1 cellular context compared by ENCODE assay signal in the genomic region with DNA sequence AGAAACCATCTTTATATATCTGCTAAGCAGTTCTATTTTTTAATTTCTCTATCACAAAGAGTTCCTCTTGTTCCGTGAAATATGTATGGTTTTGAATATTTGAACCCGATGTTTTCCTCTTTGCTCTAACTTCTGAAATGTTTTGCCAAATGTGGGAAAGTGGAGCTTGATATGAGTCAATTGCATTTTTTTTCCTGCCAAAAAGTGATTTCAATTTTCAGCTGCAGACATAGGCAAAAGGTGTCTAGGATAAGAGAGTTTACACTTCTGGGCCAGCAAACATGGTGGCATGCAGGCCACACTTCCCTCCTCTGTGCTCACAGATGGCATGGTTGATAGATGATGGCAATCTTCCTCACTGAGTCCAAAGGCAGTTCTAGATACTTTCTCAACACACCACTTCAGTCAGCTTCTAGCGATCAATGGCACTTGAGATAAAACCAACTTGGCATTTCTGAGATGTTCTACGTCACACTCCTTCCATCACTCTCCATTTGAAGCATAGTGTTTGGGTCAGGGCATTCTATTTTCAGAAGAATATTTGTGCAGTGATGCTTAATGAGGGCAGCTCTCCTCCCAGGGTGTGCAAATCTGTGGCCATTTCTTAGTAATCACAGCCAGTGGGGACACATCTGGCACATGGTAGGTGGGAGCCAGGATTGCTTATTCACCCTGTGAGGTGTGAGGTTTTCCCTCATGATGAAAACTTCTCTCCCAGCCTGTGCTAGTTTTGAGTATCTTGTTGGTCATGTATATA.
TF ChIP-seq lines count a peak whose summit lies in the region.

No MANE protein-coding gene starts in this region.

TF ChIP-seq in K562, 482 proteins besides CTCF, POLR2A, EP300 and RAD21:
- no peak for TF ChIP-seq ZNF282 (CRISPR knock-in tag; IDR thresholded peaks at IDR 0.05)
- TF ChIP-seq, protein P1, sequence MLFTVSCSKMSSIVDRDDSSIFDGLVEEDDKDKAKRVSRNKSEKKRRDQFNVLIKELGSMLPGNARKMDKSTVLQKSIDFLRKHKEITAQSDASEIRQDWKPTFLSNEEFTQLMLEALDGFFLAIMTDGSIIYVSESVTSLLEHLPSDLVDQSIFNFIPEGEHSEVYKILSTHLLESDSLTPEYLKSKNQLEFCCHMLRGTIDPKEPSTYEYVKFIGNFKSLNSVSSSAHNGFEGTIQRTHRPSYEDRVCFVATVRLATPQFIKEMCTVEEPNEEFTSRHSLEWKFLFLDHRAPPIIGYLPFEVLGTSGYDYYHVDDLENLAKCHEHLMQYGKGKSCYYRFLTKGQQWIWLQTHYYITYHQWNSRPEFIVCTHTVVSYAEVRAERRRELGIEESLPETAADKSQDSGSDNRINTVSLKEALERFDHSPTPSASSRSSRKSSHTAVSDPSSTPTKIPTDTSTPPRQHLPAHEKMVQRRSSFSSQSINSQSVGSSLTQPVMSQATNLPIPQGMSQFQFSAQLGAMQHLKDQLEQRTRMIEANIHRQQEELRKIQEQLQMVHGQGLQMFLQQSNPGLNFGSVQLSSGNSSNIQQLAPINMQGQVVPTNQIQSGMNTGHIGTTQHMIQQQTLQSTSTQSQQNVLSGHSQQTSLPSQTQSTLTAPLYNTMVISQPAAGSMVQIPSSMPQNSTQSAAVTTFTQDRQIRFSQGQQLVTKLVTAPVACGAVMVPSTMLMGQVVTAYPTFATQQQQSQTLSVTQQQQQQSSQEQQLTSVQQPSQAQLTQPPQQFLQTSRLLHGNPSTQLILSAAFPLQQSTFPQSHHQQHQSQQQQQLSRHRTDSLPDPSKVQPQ (CRISPR knock-in tag; IDR thresholded peaks at IDR 0.05; ENCODE audit: borderline replicate concordance), result no peak
- TF ChIP-seq BMI1 (IDR thresholded peaks at IDR 0.05; ENCODE audit: low read length), result peak; percentile 2; the same call in 1 of the 2 replicates
- peak; percentile 26; the same call in 1 of the 2 replicates for TF ChIP-seq ILK (tag; IDR thresholded peaks at IDR 0.05; ENCODE audit: borderline replicate concordance, low read depth)
